In the genomic region with DNA sequence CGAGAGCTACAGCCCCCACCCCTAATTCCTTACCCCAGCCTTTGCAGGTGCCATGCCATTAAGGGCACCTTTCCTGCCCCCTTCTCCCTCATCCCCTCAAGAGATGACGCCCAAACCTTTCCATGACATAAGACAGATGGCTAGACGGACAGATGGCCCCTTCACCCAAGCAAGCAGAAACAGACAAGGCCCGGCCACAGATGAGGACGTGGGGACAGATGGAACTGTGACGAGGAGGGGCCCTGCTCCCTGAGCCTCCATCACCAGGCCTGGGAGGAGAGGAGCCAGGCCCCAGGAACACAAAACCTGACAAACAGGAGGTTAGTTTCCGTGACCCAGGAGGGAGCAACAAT, we compare ENCODE assay signal across 11 cellular contexts. TPM values are rescaled to one million over a fixed set of nuclear protein-coding genes. Genes with fewer than 3 reads are reported as not detected.
DNase-seq lines count a peak whose midpoint lies in the region; ATAC-seq and TF ChIP-seq lines count a peak whose summit lies in the region.
"Had no signal": no experiment of that assay in that cellular context is flagged by ENCODE, and none has a peak within 500 bp of the region (broad histone marks: within the 10 kb centered on the region; RNA-seq: fewer than 3 reads in every experiment).

No MANE protein-coding gene starts in this region.

- peaks cover 6% of the 10 kb centered on the region for H3K27me3 Mint-ChIP-seq in neural progenitor cell (ENCODE audit: insufficient read depth, low read depth)

- no peaks in the 10 kb centered on the region for H3K9me3 ChIP-seq in heart right ventricle
- no peaks in the 10 kb centered on the region for H3K9me3 ChIP-seq in neural progenitor cell (ENCODE audit: low read depth)
- no peaks in the 10 kb centered on the region for H3K9me3 ChIP-seq in vagina
- H3K9me3 ChIP-seq in adrenal gland (replicated peaks in 1 of 3): no peaks in the 10 kb centered on the region

- DNase-seq in heart right ventricle: no peak
- no peak for DNase-seq in left cardiac atrium
- DNase-seq in dorsolateral prefrontal cortex: no peak
- no peak for DNase-seq in neural progenitor cell (ENCODE audit: low spot score)
- DNase-seq in vagina (ENCODE audit: extremely low spot score in 2 of 2): no peak
- DNase-seq in T1000 (lab: John Stamatoyannopoulos, UW): no peak
- DNase-seq in Ammon's horn (ENCODE audit: low spot score): no peak
- no peak for DNase-seq in adrenal gland
- DNase-seq: HCEC 1CT had no signal

- H3K4me2 ChIP-seq in neural progenitor cell: no peak overlapping the region

- H3K4me1 ChIP-seq in heart right ventricle (peaks cover 35 to 75% (median 68%) of the 10 kb centered on the region in 9 donors), neural progenitor cell (peaks cover 13% of the 10 kb centered on the region), vagina (peaks cover 90% of the 10 kb centered on the region), adrenal gland (replicated peaks in 1 of 2) (peaks cover 10 to 13% of the 10 kb centered on the region in 2 donors)

- peaks cover 25% of the 10 kb centered on the region for H3K4me1 Mint-ChIP-seq in neural progenitor cell

- intact Hi-C loops in heart right ventricle (cut with DNase I): loop anchor here in 8 of 10 donors (5.0 to 10.0 kb wide), 9 partner anchors 33 to 315 kb away; a partner anchor contains a TSS
- intact Hi-C loops in left cardiac atrium (cut with DNase I): loop anchor here (5.0 to 10.0 kb wide), 2 partner anchors 33 to 45 kb away; a partner anchor contains a TSS
- intact Hi-C loops in dorsolateral prefrontal cortex (cut with DNase I): loop anchor here in 1 of 2 donors (10.0 kb wide), 1 partner anchor 295 kb away; no protein-coding TSS in a partner anchor
- intact Hi-C loops in vagina (cut with DNase I): loop anchor here (5.0 kb wide), 2 partner anchors 33 to 48 kb away; a partner anchor contains a TSS
- intact Hi-C loops in adrenal gland (cut with DNase I): loop anchor here in 1 of 2 donors (10.0 kb wide), 2 partner anchors 45 to 295 kb away; no protein-coding TSS in a partner anchor

- H3K36me3 ChIP-seq in heart right ventricle: peaks cover 0 to 8% (median 0%) of the 10 kb centered on the region in 9 donors
- no peaks in the 10 kb centered on the region for H3K36me3 ChIP-seq in neural progenitor cell
- H3K36me3 ChIP-seq in vagina: no peaks in the 10 kb centered on the region
- H3K36me3 ChIP-seq in adrenal gland (replicated peaks in 1 of 2): no peaks in the 10 kb centered on the region

- H3K79me2 ChIP-seq in neural progenitor cell (ENCODE audit: low read depth): no peaks in the 10 kb centered on the region

- H3K4me3 Mint-ChIP-seq in neural progenitor cell: peak overlapping the region; percentile 27

- peak overlapping the region; percentile 86 for H3K27ac Mint-ChIP-seq in neural progenitor cell

- no peaks in the 10 kb centered on the region for H3K36me3 Mint-ChIP-seq in neural progenitor cell

- H3K9ac ChIP-seq in neural progenitor cell: no peak overlapping the region

- H3K27me3 ChIP-seq in heart right ventricle (peaks cover 0 to 17% (median 0%) of the 10 kb centered on the region in 7 donors), dorsolateral prefrontal cortex (no peaks in the 10 kb centered on the region), neural progenitor cell (no peaks in the 10 kb centered on the region), vagina (no peaks in the 10 kb centered on the region), adrenal gland (no peaks in the 10 kb centered on the region)

- TF ChIP-seq CTCF in heart right ventricle (IDR thresholded peaks at IDR 0.05) (no peak), dorsolateral prefrontal cortex (IDR thresholded peaks at IDR 0.05 in 54 of 56, conservative IDR thresholded peaks at IDR 0.05 in 2 of 56; ENCODE audit: low read depth in 1 of 56, partially characterized antibody in 56 of 56) (no peak), neural progenitor cell (IDR thresholded peaks at IDR 0.05) (no peak), vagina (IDR thresholded peaks at IDR 0.05) (no peak), adrenal gland (IDR thresholded peaks at IDR 0.05) (no peak)

- no peak for TF ChIP-seq POLR2A in vagina (IDR thresholded peaks at IDR 0.05)
- TF ChIP-seq POLR2A in adrenal gland (IDR thresholded peaks at IDR 0.05): no peak

- ATAC-seq in heart right ventricle (peak in 3 of 8 donors; percentile 2 to 3 (median 2)), left cardiac atrium (no peak)

- no peaks in the 10 kb centered on the region for H3F3A ChIP-seq in neural progenitor cell (ENCODE audit: low read depth)

- H4K20me1 ChIP-seq in neural progenitor cell (ENCODE audit: low read depth): no peaks in the 10 kb centered on the region

- H3K27ac ChIP-seq in heart right ventricle (peak overlapping the region in 9 of 10 donors; percentile 13 to 87 (median 70)), dorsolateral prefrontal cortex (peak overlapping the region in 52 of 59 donors; percentile 5 to 86 (median 66)), neural progenitor cell (no peak overlapping the region), vagina (peak overlapping the region; percentile 72), adrenal gland (peak overlapping the region in 1 of 5 donors; percentile 79)
- H3K27ac ChIP-seq: HL-60 had no signal

- H3K9me3 Mint-ChIP-seq in neural progenitor cell: no peaks in the 10 kb centered on the region

- peak overlapping the region; percentile 89 for H2AFZ ChIP-seq in neural progenitor cell (replicated peaks)

- peak overlapping the region in 8 of 10 donors; percentile 6 to 53 (median 44) for H3K4me3 ChIP-seq in heart right ventricle
- peak overlapping the region in 46 of 59 donors; percentile 1 to 58 (median 37) for H3K4me3 ChIP-seq in dorsolateral prefrontal cortex
- H3K4me3 ChIP-seq in neural progenitor cell: no peak overlapping the region
- H3K4me3 ChIP-seq in vagina: peak overlapping the region in 1 of 2 donors; percentile 12
- peak overlapping the region in 1 of 4 donors; percentile 48 for H3K4me3 ChIP-seq in adrenal gland

- 29 to 39% methylated on average over 7 of the region's 7 CpGs for WGBS in heart right ventricle, 2 donors
- 43 to 68% (median 55%) methylated on average over 4 to 7 of the region's 7 CpGs for WGBS in adrenal gland, 4 donors

RNA-seq across cellular contexts. Expression of a gene that starts 24.7 kb away (rescaled TPM):
- total RNA-seq in heart right ventricle (10 to 100 TPM; 35.0 to 47.9 (median 40.0) TPM), left cardiac atrium (10 to 100 TPM; 32.3 to 44.7 TPM), dorsolateral prefrontal cortex (10 to 100 TPM; 41.8 to 80.3 (median 60.8) TPM), neural progenitor cell (ENCODE audit: low replicate concordance) (30.7 and 47.7 TPM in 2 replicates), vagina (53.3 TPM), adrenal gland (100 to 1,000 TPM in 2 of 8 donors, 10 to 100 TPM in 6; 71.1 to 132 (median 86.5) TPM)
- polyA plus RNA-seq in heart right ventricle (10 to 100 TPM; 35.4 to 94.3 TPM), adrenal gland (10 to 100 TPM; 58.2 to 87.1 (median 68.9) TPM)

RNA-seq across cellular contexts. Expression of a gene that starts 34.4 kb away (rescaled TPM):
- total RNA-seq in heart right ventricle: 10 to 100 TPM in 9 of 10 donors, 1 to 10 TPM in 1; 7.4 to 35.3 (median 16.6) TPM
- polyA plus RNA-seq in heart right ventricle: 10 to 100 TPM in 1 of 2 donors, 1 to 10 TPM in 1; 8.3 to 33.1 TPM
- 10 to 100 TPM; 19.8 to 27.5 TPM for total RNA-seq in left cardiac atrium
- 100 to 1,000 TPM in 60 of 120 experiments, 10 to 100 TPM in 60; 24.6 to 285 (median 97.8) TPM for total RNA-seq in dorsolateral prefrontal cortex
- total RNA-seq in neural progenitor cell (ENCODE audit: low replicate concordance): 0.22 and 7.0 TPM in 2 replicates
- 82.3 TPM for total RNA-seq in vagina
- total RNA-seq in adrenal gland: 10 to 100 TPM; 18.5 to 41.2 (median 26.9) TPM
- polyA plus RNA-seq in adrenal gland: 100 to 1,000 TPM in 1 of 3 donors, 10 to 100 TPM in 1, 1 to 10 TPM in 1; 6.1 to 129 (median 49.8) TPM

RNA-seq across cellular contexts. Expression of a gene that starts 51.9 kb away (rescaled TPM):
- total RNA-seq in heart right ventricle: under 1 TPM in 6 of 10 donors, not detected in 4; 0.17 to 0.92 (median 0.37) TPM
- polyA plus RNA-seq in heart right ventricle: 1 to 10 TPM in 1 of 2 donors, under 1 TPM in 1; 0.20 to 1.5 TPM
- under 1 TPM; 0.42 to 0.44 TPM for total RNA-seq in left cardiac atrium
- 1 to 10 TPM in 8 of 120 experiments, under 1 TPM in 41, not detected in 71; 0.22 to 1.4 (median 0.52) TPM for total RNA-seq in dorsolateral prefrontal cortex
- total RNA-seq in neural progenitor cell (ENCODE audit: low replicate concordance): 0.06 TPM in 1 of 2 replicates, not detected in the other
- not detected for total RNA-seq in vagina
- 1 to 10 TPM in 2 of 8 donors, under 1 TPM in 1, not detected in 5; 0.98 to 2.8 (median 1.7) TPM for total RNA-seq in adrenal gland
- 1 to 10 TPM in 1 of 3 donors, under 1 TPM in 2; 0.18 to 3.5 (median 0.67) TPM for polyA plus RNA-seq in adrenal gland
- total RNA-seq: RPMI7951 had no signal
